ENCODE assay signal across 9 cellular contexts in the genomic region with DNA sequence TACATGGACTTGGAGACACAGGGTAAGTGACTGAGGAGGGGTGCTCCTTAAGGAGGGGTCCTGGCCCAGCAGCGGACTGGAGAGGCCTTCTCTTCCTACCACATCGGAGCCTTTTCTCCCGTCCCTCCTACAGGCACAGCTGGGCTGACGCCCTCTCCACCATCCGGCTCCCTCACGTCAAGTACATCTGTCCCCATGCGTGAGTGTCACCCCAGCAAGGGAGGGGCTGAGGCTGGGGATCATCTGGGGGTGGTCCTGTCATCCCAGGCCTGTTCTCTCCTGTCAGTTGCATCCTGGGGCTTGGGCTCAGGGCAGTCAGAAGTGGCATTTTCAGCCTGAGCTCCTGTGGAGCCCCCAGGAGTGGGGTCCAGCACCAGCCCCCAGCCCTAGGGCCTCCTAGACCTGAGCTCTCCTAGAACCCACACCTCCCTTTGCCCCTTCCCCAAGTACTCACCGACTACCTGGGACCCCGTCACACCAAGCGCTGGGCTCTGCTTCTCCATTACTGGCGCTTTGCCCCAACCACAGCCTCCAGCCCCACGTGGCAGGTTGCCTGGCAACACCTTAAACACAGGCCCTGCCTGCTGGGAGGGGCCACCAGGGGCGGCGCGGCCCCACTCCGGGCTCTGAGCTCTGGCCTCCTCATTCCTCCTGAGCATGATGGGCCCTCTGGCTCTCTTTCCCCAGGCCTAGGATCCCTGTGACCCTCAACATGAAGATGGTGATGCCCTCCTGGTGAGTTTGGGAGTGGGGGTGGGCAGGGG. TPM values are rescaled to one million over a fixed set of nuclear protein-coding genes. Genes with fewer than 3 reads are reported as not detected.
DNase-seq lines count a peak whose midpoint lies in the region; ATAC-seq and TF ChIP-seq lines count a peak whose summit lies in the region.
"Had no signal": no experiment of that assay in that cellular context is flagged by ENCODE, and none has a peak within 500 bp of the region (broad histone marks: within the 10 kb centered on the region; RNA-seq: fewer than 3 reads in every experiment).

No MANE protein-coding gene starts in this region.

- H3K36me3 ChIP-seq in RWPE2 (ENCODE audit: low read depth) (peaks cover 49% of the 10 kb centered on the region), osteoblast (ENCODE audit: insufficient read depth, low read length) (peaks cover 34% of the 10 kb centered on the region), HAP-1 (replicated peaks) (peaks cover 28% of the 10 kb centered on the region), WERI-Rb-1 (peaks cover 38% of the 10 kb centered on the region)

- no peak for TF ChIP-seq CTCF in RWPE2 (IDR thresholded peaks at IDR 0.05; ENCODE audit: poor library complexity, severe bottlenecking)
- no peak for TF ChIP-seq CTCF in osteoblast (IDR thresholded peaks at IDR 0.05; ENCODE audit: extremely low read depth, low read depth, low read length)
- no peak for TF ChIP-seq CTCF in WERI-Rb-1 (IDR thresholded peaks at IDR 0.05; ENCODE audit: low read depth, low read length)

- peaks cover 27% of the 10 kb centered on the region for H3K79me2 ChIP-seq in osteoblast (ENCODE audit: insufficient read depth, low read length)

- ATAC-seq in RWPE2 (ENCODE audit: low read depth) (peak; percentile 15; the same call in 1 of the 3 replicates), HG03039 (IDR thresholded peaks at IDR 0.05; ENCODE audit: unreplicated experiment) (no peak)

- H3K9me3 ChIP-seq in RWPE2 (ENCODE audit: severe bottlenecking) (no peaks in the 10 kb centered on the region), osteoblast (ENCODE audit: low read depth, low read length) (no peaks in the 10 kb centered on the region), HAP-1 (no peaks in the 10 kb centered on the region), WERI-Rb-1 (ENCODE audit: severe bottlenecking) (no peaks in the 10 kb centered on the region)
- H3K9me3 ChIP-seq: thoracic aorta had no signal

- H4K20me1 ChIP-seq in osteoblast (ENCODE audit: insufficient read depth, low read length) = peaks cover 8% of the 10 kb centered on the region

- no peak overlapping the region for H3K4me2 ChIP-seq in osteoblast (ENCODE audit: insufficient read depth, low read length)

- H3K4me1 ChIP-seq in RWPE2 (ENCODE audit: insufficient read depth, poor library complexity, severe bottlenecking) (peaks cover 20% of the 10 kb centered on the region), osteoblast (ENCODE audit: insufficient read depth, low read length) (peaks cover 21% of the 10 kb centered on the region), HAP-1 (peaks cover 6% of the 10 kb centered on the region)

- H3K4me3 ChIP-seq in RWPE2 (ENCODE audit: severe bottlenecking) = no peak overlapping the region
- no peak overlapping the region for H3K4me3 ChIP-seq in osteoblast (ENCODE audit: insufficient read depth, low read length)
- H3K4me3 ChIP-seq in HAP-1 = no peak overlapping the region
- H3K4me3 ChIP-seq in WERI-Rb-1 (ENCODE audit: low read depth, low read length) = no peak overlapping the region

- H3K27ac ChIP-seq in RWPE2 (ENCODE audit: poor library complexity, severe bottlenecking) (peak overlapping the region; percentile 91), osteoblast (ENCODE audit: low read depth, low read length) (peak overlapping the region; percentile 43), WERI-Rb-1 (no peak overlapping the region)
- H3K27ac ChIP-seq: thoracic aorta had no signal

- in situ Hi-C loops in HAP-1 (cut with MboI; ENCODE audit: low sequenced_read_pairs) = no loop called here

- DNase-seq in GM03348 (ENCODE audit: low spot score) (peak; percentile 27), RWPE2 (ENCODE audit: low spot score) (no peak), osteoblast (ENCODE audit: insufficient read length, low spot score, missing footprints) (peak; percentile 95), HAP-1 (ENCODE audit: low spot score in 2 of 2) (no peak), cerebellar nuclear complex (lab: John Stamatoyannopoulos, UW) (no peak), WERI-Rb-1 (no peak)
- peak; percentile 30 for DNase-seq in effector CD8-positive, alpha-beta T cell (lab: John Stamatoyannopoulos, UW)

- no peak overlapping the region for H2AFZ ChIP-seq in osteoblast (ENCODE audit: low read length)

- H3K27me3 ChIP-seq in RWPE2 (ENCODE audit: insufficient read depth, poor library complexity, severe bottlenecking) (no peaks in the 10 kb centered on the region), osteoblast (ENCODE audit: insufficient read depth, low read length) (no peaks in the 10 kb centered on the region), HAP-1 (ENCODE audit: low read depth) (no peaks in the 10 kb centered on the region), WERI-Rb-1 (ENCODE audit: insufficient read depth, low read depth, severe bottlenecking) (no peaks in the 10 kb centered on the region)

RNA-seq across cellular contexts. Expression of gene LYPLA2, which starts 2.3 kb away (rescaled TPM):
- total RNA-seq in osteoblast = 28.3 and 36.9 TPM in 2 replicates

RNA-seq across cellular contexts. Expression of gene GALE, which starts 7.4 kb away (rescaled TPM):
- total RNA-seq in osteoblast = 11.8 and 13.4 TPM in 2 replicates

RNA-seq across cellular contexts. Expression of gene PITHD1, which starts 15.0 kb away (rescaled TPM):
- 29.8 and 31.1 TPM in 2 replicates for total RNA-seq in osteoblast

RNA-seq across cellular contexts. Expression of gene HMGCL, which starts 32.0 kb away (rescaled TPM):
- 36.5 and 39.8 TPM in 2 replicates for total RNA-seq in osteoblast

RNA-seq across cellular contexts. Expression of gene ELOA, which starts 49.9 kb away (rescaled TPM):
- total RNA-seq in osteoblast = 41.5 and 42.0 TPM in 2 replicates

Comparison
In these comparisons a context has a peak if more than half of its experiments do, and no peak if none do; other contexts are left out.
1. DNase-seq: peak in GM03348 (single experiment), effector CD8-positive, alpha-beta T cell (single experiment) and osteoblast (single experiment); none in RWPE2 (single experiment), HAP-1 (0 of 2), cerebellar nuclear complex (0 of 2) and WERI-Rb-1 (single experiment).